Comparison of ENCODE assay signal across 8 cellular contexts in genomic region chr7:30445770-30446169, GRCh38. TPM values are rescaled to one million over a fixed set of nuclear protein-coding genes. Genes with fewer than 3 reads are reported as not detected.
DNase-seq lines count a peak whose midpoint lies in the region; ATAC-seq, FAIRE-seq and TF ChIP-seq lines count a peak whose summit lies in the region.

No MANE protein-coding gene starts in this region.

- intact Hi-C loops in uterus (cut with DNase I; ENCODE audit: low total_unique reads): no loop called here

- H3K36me3 Mint-ChIP-seq in endothelial cell (ENCODE audit: low read depth, unreplicated experiment): peaks cover 18% of the 10 kb centered on the region

- H3K27ac ChIP-seq in uterus: no peak overlapping the region

- peak overlapping the region; percentile 60 for H3K4me3 Mint-ChIP-seq in endothelial cell (ENCODE audit: unreplicated experiment)

- DNase-seq in NCI-H2029 treated with DMSO at 0.1 percent for 48 hours (lab: John Stamatoyannopoulos, UW): peak; percentile 44
- DNase-seq in activated CD4-positive, alpha-beta T cell treated with anti-CD3 and anti-CD28 coated beads, Interleukin-2, amount 50 U/mL, for 1 hour: peak; percentile 59
- DNase-seq in endothelial cell (ENCODE audit: low spot score): no peak
- peak; percentile 54 for DNase-seq in pons (ENCODE audit: low spot score)
- DNase-seq in uterus: peak; percentile 46 to 63
- no peak for DNase-seq in H54 (ENCODE audit: insufficient read length, low spot score)

- peak overlapping the region; percentile 7 for H3K27ac Mint-ChIP-seq in endothelial cell (ENCODE audit: unreplicated experiment)

- TF ChIP-seq CTCF in endothelial cell (IDR thresholded peaks at IDR 0.05; ENCODE audit: unreplicated experiment) (no peak), uterus (IDR thresholded peaks at IDR 0.05) (no peak)

- no peaks in the 10 kb centered on the region for H3K27me3 ChIP-seq in uterus

- no peaks in the 10 kb centered on the region for H3K4me1 ChIP-seq in uterus

- H3K27me3 Mint-ChIP-seq in endothelial cell (ENCODE audit: unreplicated experiment): no peaks in the 10 kb centered on the region

- TF ChIP-seq POLR2A in uterus (IDR thresholded peaks at IDR 0.05) (no peak), H54 (IDR thresholded peaks at IDR 0.05; ENCODE audit: low read depth, low read length) (no peak)

- peaks cover 6% of the 10 kb centered on the region for H3K4me1 Mint-ChIP-seq in endothelial cell (ENCODE audit: unreplicated experiment)

- no peaks in the 10 kb centered on the region for H3K9me3 ChIP-seq in uterus

- no peak overlapping the region for H3K4me3 ChIP-seq in uterus

- no peaks in the 10 kb centered on the region for H3K9me3 Mint-ChIP-seq in endothelial cell (ENCODE audit: unreplicated experiment)

- FAIRE-seq in H54 (lab: Jason Lieb, UNC): no peak

- ATAC-seq in GM18498 (IDR thresholded peaks at IDR 0.05; ENCODE audit: unreplicated experiment) (peak; percentile 100), HG02623 (IDR thresholded peaks at IDR 0.05; ENCODE audit: unreplicated experiment) (peak; percentile 95)

- H3K36me3 ChIP-seq in uterus: no peaks in the 10 kb centered on the region

RNA-seq across cellular contexts. Expression of gene NOD1, which starts 32.8 kb away (rescaled TPM):
- total RNA-seq in endothelial cell (ENCODE audit: unreplicated experiment): 32.7 TPM
- 10 to 100 TPM in 3 of 4 donors, 1 to 10 TPM in 1; 9.2 to 22.1 (median 12.7) TPM for total RNA-seq in uterus

RNA-seq across cellular contexts. Expression of gene GGCT, which starts 58.9 kb away (rescaled TPM):
- total RNA-seq in endothelial cell (ENCODE audit: unreplicated experiment): 34.0 TPM
- total RNA-seq in uterus: 10 to 100 TPM in 3 of 4 donors, 1 to 10 TPM in 1; 4.9 to 35.9 (median 21.3) TPM

Comparison
In these comparisons a context has a peak if more than half of its experiments do, and no peak if none do; other contexts are left out.
1. DNase-seq: peak in NCI-H2029 treated with DMSO at 0.1 percent for 48 hours (single experiment), activated CD4-positive, alpha-beta T cell treated with anti-CD3 and anti-CD28 coated beads, Interleukin-2, amount 50 U/mL, for 1 hour (single experiment), pons (single experiment) and uterus (2 of 2); none in endothelial cell (single experiment) and H54 (single experiment).